7 cellular contexts compared by ENCODE assay signal in the genomic region with DNA sequence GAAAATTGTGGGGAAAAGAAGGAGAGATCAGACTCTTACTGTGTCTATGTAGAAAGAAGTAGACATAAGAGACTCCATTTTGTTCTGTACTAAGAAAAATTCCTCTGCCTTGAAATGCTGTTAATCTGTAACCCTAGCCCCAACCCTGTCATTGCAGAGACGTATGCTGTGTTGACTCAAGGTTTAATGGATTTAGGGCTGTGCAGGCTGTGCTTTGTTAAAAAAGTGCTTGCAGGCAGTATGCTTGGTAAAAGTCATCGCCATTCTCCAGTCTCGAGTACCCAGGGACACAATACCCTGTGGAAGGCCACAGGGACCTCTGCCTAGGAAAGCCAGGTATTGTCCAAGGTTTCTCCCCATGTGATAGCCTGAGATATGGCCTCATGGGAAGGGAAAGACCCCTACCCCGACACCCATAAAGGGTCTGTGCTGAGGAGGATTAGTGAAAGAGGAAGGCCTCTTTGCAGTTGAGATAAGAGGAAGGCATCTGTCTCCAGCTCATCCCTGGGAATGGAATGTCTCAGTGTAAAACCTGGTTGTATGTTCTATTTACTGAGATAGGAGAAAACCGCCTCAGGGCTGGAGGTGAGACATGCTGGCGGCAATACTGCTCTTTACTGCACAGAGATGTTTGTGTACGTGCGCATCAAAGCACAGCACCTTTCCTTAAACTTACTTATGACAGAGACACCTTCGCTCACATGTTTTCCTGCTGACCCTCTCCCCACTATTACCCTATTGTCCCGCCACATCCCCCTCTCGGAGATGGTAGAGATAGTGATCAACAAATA. TPM values are rescaled to one million over a fixed set of nuclear protein-coding genes. Genes with fewer than 3 reads are reported as not detected.
DNase-seq lines count a peak whose midpoint lies in the region; TF ChIP-seq lines count a peak whose summit lies in the region.
"Not testable (repeated sequence)": the region's sequence is repeated elsewhere in the genome, so short reads cannot be mapped to it uniquely, and the experiment has no call there.

No MANE protein-coding gene starts in this region.

- not testable (repeated sequence) for TF ChIP-seq CTCF in endodermal cell (conservative IDR thresholded peaks at IDR 0.05); mesothelial cell of epicardium (IDR thresholded peaks at IDR 0.05; ENCODE audit: unreplicated experiment); prostate gland (IDR thresholded peaks at IDR 0.05)

- H3K27ac Mint-ChIP-seq in endodermal cell (peak overlapping the region; percentile 99), mesothelial cell of epicardium (peak overlapping the region; percentile 84)

- H3K4me1 ChIP-seq in HUES64 (ENCODE audit: insufficient read depth, low read length); endodermal cell (ENCODE audit: control insufficient read depth, insufficient read depth, low read length); prostate gland (replicated peaks): not testable (repeated sequence)

- not testable (repeated sequence) for H3K36me3 ChIP-seq in HUES64 (ENCODE audit: insufficient read depth, low read length); endodermal cell (ENCODE audit: control insufficient read depth, insufficient read depth, low read length); prostate gland

- not testable (repeated sequence) for H3K9me3 Mint-ChIP-seq in endodermal cell
- H3K9me3 Mint-ChIP-seq in mesothelial cell of epicardium: peaks cover 13% of the 10 kb centered on the region

- H3K27ac ChIP-seq in HUES64 (ENCODE audit: low read depth, low read length) (peak overlapping the region; percentile 45; the same call in 1 of the 2 replicates), endodermal cell (ENCODE audit: low read depth, low read length) (peak overlapping the region; percentile 34), prostate gland (peak overlapping the region; percentile 22 to 53)

- DNase-seq in DMS53 (lab: John Stamatoyannopoulos, UW) (peak; percentile 87), NCI-H82 (lab: John Stamatoyannopoulos, UW) (peak; percentile 25), endodermal cell (peak; percentile 46), kidney tubule cell (ENCODE audit: low spot score) (peak; percentile 38)
- not testable (repeated sequence) for DNase-seq in mesothelial cell of epicardium (ENCODE audit: low spot score in 2 of 2, unreplicated experiment in 2 of 2); prostate gland (ENCODE audit: low spot score)

- H3K9ac ChIP-seq in HUES64 (ENCODE audit: low read depth, low read length): not testable (repeated sequence)
- H3K9ac ChIP-seq in endodermal cell (ENCODE audit: extremely low read depth, low read length, poor library complexity, severe bottlenecking): peak overlapping the region; percentile 62

- H3K4me1 Mint-ChIP-seq in endodermal cell: peaks cover 40% of the 10 kb centered on the region
- not testable (repeated sequence) for H3K4me1 Mint-ChIP-seq in mesothelial cell of epicardium

- H3K27me3 ChIP-seq in HUES64 (ENCODE audit: insufficient read depth, low read length); endodermal cell (ENCODE audit: control insufficient read depth, insufficient read depth, low read length, poor library complexity, severe bottlenecking); prostate gland (replicated peaks; ENCODE audit: insufficient read depth): not testable (repeated sequence)

- 79% methylated on average over 11 of the region's 11 CpGs for WGBS in HUES64
- WGBS in endodermal cell (ENCODE audit: insufficient coverage in 1 of 2, insufficient read length in 1 of 2), 2 experiments: 64 to 97% methylated on average over 3 to 11 of the region's 11 CpGs
- 52% methylated on average over 11 of the region's 11 CpGs for WGBS in prostate gland

- peaks cover 13% of the 10 kb centered on the region for H3K36me3 Mint-ChIP-seq in endodermal cell (ENCODE audit: low read depth)
- not testable (repeated sequence) for H3K36me3 Mint-ChIP-seq in mesothelial cell of epicardium

- H3K4me3 ChIP-seq in HUES64 (ENCODE audit: low read length); endodermal cell (ENCODE audit: low read length); prostate gland: not testable (repeated sequence)

- intact Hi-C loops in prostate gland (cut with DNase I): loop anchor here (5.0 kb wide), 1 partner anchor 327 kb away; no protein-coding TSS in a partner anchor

- TF ChIP-seq POLR2A in prostate gland (IDR thresholded peaks at IDR 0.05): not testable (repeated sequence)

- H3K27me3 Mint-ChIP-seq in endodermal cell (ENCODE audit: insufficient read depth); mesothelial cell of epicardium (ENCODE audit: low read depth): not testable (repeated sequence)

- H3K9me3 ChIP-seq in HUES64 (ENCODE audit: insufficient read depth, low read depth, low read length); endodermal cell (ENCODE audit: control insufficient read depth, low read length); prostate gland: not testable (repeated sequence)

- peak overlapping the region; percentile 36 for H3K4me3 Mint-ChIP-seq in endodermal cell
- not testable (repeated sequence) for H3K4me3 Mint-ChIP-seq in mesothelial cell of epicardium

RNA-seq across cellular contexts. Expression of a gene that starts 11.1 kb away (rescaled TPM):
- 14.1 TPM for polyA plus RNA-seq in HUES64 (2013, experiment 1 of 2)
- polyA plus RNA-seq in HUES64 (2013, experiment 2 of 2): 12.4 TPM
- total RNA-seq in endodermal cell (10 to 100 TPM; 52.3 to 63.8 TPM), mesothelial cell of epicardium (15.0 to 16.2 TPM (median 16.1 TPM) in 3 replicates), prostate gland (10 to 100 TPM; 48.3 to 51.7 TPM)
- 17.2 TPM for polyA plus RNA-seq in endodermal cell (2013, experiment 1 of 2)
- polyA plus RNA-seq in endodermal cell (2013, experiment 2 of 2): 17.8 TPM

RNA-seq across cellular contexts. Expression of a gene that starts 25.8 kb away (rescaled TPM):
- polyA plus RNA-seq in HUES64 (2013, experiment 1 of 2): 10.0 TPM
- polyA plus RNA-seq in HUES64 (2013, experiment 2 of 2): 9.2 TPM
- total RNA-seq in endodermal cell (10 to 100 TPM; 30.1 to 35.9 TPM), mesothelial cell of epicardium (15.5 to 17.7 TPM (median 16.1 TPM) in 3 replicates), prostate gland (10 to 100 TPM; 12.5 to 23.0 TPM)
- polyA plus RNA-seq in endodermal cell (2013, experiment 1 of 2): 9.0 TPM
- 10.7 TPM for polyA plus RNA-seq in endodermal cell (2013, experiment 2 of 2)

RNA-seq across cellular contexts. Expression of a gene that starts 46.8 kb away (rescaled TPM):
- polyA plus RNA-seq in HUES64 (2013, experiment 1 of 2): 12.4 TPM
- 13.0 TPM for polyA plus RNA-seq in HUES64 (2013, experiment 2 of 2)
- total RNA-seq in endodermal cell: 10 to 100 TPM; 38.7 to 58.5 TPM
- polyA plus RNA-seq in endodermal cell (2013, experiment 1 of 2): 15.1 TPM
- polyA plus RNA-seq in endodermal cell (2013, experiment 2 of 2): 13.5 TPM
- total RNA-seq in mesothelial cell of epicardium: 5.4 to 6.1 TPM (median 6.0 TPM) in 3 replicates
- total RNA-seq in prostate gland: 1 to 10 TPM; 6.8 to 9.1 TPM

RNA-seq across cellular contexts. Expression of a gene that starts 55.2 kb away (rescaled TPM):
- polyA plus RNA-seq in HUES64 (2013, experiment 1 of 2): 15.8 TPM
- 17.1 TPM for polyA plus RNA-seq in HUES64 (2013, experiment 2 of 2)
- 10 to 100 TPM; 42.2 to 48.8 TPM for total RNA-seq in endodermal cell
- 7.9 TPM for polyA plus RNA-seq in endodermal cell (2013, experiment 1 of 2)
- polyA plus RNA-seq in endodermal cell (2013, experiment 2 of 2): 6.6 TPM
- 20.2 to 23.5 TPM (median 20.5 TPM) in 3 replicates for total RNA-seq in mesothelial cell of epicardium
- total RNA-seq in prostate gland: 10 to 100 TPM in 1 of 2 donors, 1 to 10 TPM in 1; 7.8 to 20.4 TPM
